Comparison of ENCODE assay signal across 8 cellular contexts in genomic region chr19:48720251-48720612, GRCh38.
DNase-seq lines count a peak whose midpoint lies in the region; ATAC-seq and TF ChIP-seq lines count a peak whose summit lies in the region.

No MANE protein-coding gene starts in this region.

- H3K4me3 ChIP-seq in BLaER1 (peak overlapping the region; percentile 66), HUES48 (ENCODE audit: low read depth, low read length) (peak overlapping the region; percentile 80)

- no peaks in the 10 kb centered on the region for H3K27me3 Mint-ChIP-seq in nephron (ENCODE audit: low read depth)

- H3K9me3 ChIP-seq in BLaER1 (no peaks in the 10 kb centered on the region), HUES48 (ENCODE audit: control insufficient read depth, insufficient read depth, low read length) (no peaks in the 10 kb centered on the region)

- H3K4me1 Mint-ChIP-seq in nephron = peaks cover 50% of the 10 kb centered on the region

- H3K27ac ChIP-seq in BLaER1 (peak overlapping the region; percentile 73), HUES48 (ENCODE audit: low read depth, low read length) (no peak overlapping the region), caudate nucleus (ENCODE audit: low read depth, low read length) (peak overlapping the region; percentile 95)

- CTCF ChIA-PET in HEK293T (lab: Yijun Ruan, JAX) = interaction anchor here (0.7 to 0.8 kb wide), 2 partner anchors 8 to 74 kb away, joined by 3 to 4 read pairs; partner anchors contain the start of gene CA11

- DNase-seq in caudate nucleus (lab: John Stamatoyannopoulos, UW) (no peak), 8988T (no peak), DMS53 (lab: John Stamatoyannopoulos, UW) (no peak), HEK293T (ENCODE audit: extremely low spot score) (no peak)

- H3K36me3 ChIP-seq in BLaER1 = 0 out of 2 replicates have a peak, but pooled peaks cover 10% of the 10 kb centered on the region
- H3K36me3 ChIP-seq in HUES48 (ENCODE audit: control insufficient read depth, insufficient read depth, low read length) = no peaks in the 10 kb centered on the region

- no peaks in the 10 kb centered on the region for H3K36me3 Mint-ChIP-seq in nephron (ENCODE audit: low read depth)

- H4K20me1 ChIP-seq in BLaER1 = no peaks in the 10 kb centered on the region

- POLR2A ChIA-PET in HEK293T (lab: Yijun Ruan, JAX) = interaction anchor here (0.7 to 2.7 kb wide), 18 partner anchors 8 to 152 kb away, joined by 3 to 17 read pairs (median 3); partner anchors contain the start of genes BCAT2, CA11, IZUMO1 and PPP1R15A

- no peaks in the 10 kb centered on the region for H3K9me3 Mint-ChIP-seq in nephron

- H3K27ac Mint-ChIP-seq in nephron = peak overlapping the region; percentile 98

- H3K27me3 ChIP-seq in BLaER1 (no peaks in the 10 kb centered on the region), HUES48 (ENCODE audit: control insufficient read depth, insufficient read depth, low read length) (no peaks in the 10 kb centered on the region)

- peak overlapping the region; percentile 81 for H3K4me2 ChIP-seq in BLaER1

- H3K4me3 Mint-ChIP-seq in nephron = peak overlapping the region; percentile 91 to 94 (median 93)

- no peak for ATAC-seq in GM21526 (IDR thresholded peaks at IDR 0.05; ENCODE audit: low FRiP score, unreplicated experiment)

- peaks cover 48% of the 10 kb centered on the region for H3K4me1 ChIP-seq in BLaER1
- H3K4me1 ChIP-seq in HUES48 (ENCODE audit: control insufficient read depth, insufficient read depth, low read length) = peaks cover 20% of the 10 kb centered on the region

- no peak for TF ChIP-seq CTCF in nephron (IDR thresholded peaks at IDR 0.05; ENCODE audit: unreplicated experiment in 3 of 3)

- H3K9ac ChIP-seq in BLaER1 (peak overlapping the region; percentile 11; the same call in 1 of the 2 replicates), HUES48 (ENCODE audit: low read depth, low read length) (no peak overlapping the region)

TF ChIP-seq in HEK293T, 16 proteins besides CTCF, POLR2A, EP300 and RAD21:
- no peak for TF ChIP-seq LEF1 (IDR thresholded peaks at IDR 0.05; ENCODE audit: borderline replicate concordance)
- no peak for TF ChIP-seq SUZ12 (IDR thresholded peaks at IDR 0.05)
- no peak for TF ChIP-seq NFRKB (IDR thresholded peaks at IDR 0.05)
- TF ChIP-seq FOXA1 (IDR thresholded peaks at IDR 0.05) = no peak
- TF ChIP-seq SP1 (IDR thresholded peaks at IDR 0.05) = no peak
- no peak for TF ChIP-seq L3MBTL2 (conservative IDR thresholded peaks at IDR 0.05)
- no peak for TF ChIP-seq TARDBP (IDR thresholded peaks at IDR 0.05)
- TF ChIP-seq ARNT (IDR thresholded peaks at IDR 0.05) = no peak
- TF ChIP-seq HDGF (IDR thresholded peaks at IDR 0.05; ENCODE audit: borderline replicate concordance) = no peak
